Comparison of ENCODE assay signal across 8 cellular contexts in the genomic region with DNA sequence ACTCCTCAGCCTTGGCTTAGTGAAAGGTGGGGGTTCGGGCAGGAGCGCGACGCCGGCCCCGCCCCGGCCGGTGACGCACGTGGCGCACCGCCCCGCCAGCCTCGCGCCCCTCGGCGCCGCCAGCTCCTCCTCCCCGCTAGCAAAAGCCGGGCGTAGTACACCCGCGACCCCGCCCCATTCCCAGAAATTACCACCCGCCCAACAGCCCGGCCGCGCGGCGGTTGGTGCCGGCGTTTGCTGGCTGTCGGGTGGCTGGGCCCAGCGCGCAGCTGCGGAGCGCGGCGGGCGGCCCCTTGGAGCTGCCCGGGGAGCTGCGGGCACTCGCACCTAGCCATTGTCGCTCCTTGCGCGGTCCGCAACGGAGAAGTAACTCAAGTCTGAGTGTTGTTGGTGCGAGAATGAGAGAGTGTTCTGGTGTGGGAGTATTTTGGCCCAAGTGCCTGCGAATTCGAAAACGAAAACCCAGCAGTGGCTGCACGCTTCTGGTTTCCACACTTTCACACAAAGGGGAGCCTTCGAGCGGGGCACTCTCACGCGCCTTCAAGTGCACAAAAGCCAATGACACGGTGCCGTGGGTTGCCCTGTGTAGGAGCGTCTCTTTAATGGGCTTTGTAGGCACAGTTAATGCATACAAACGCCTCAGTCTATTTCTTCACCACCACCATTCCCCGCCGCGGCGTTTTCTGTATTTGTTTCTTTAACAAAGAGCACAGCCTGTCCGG. TPM values are rescaled to one million over a fixed set of nuclear protein-coding genes. Genes with fewer than 3 reads are reported as not detected.
A peak's percentile ranks its signal among the peaks of the same experiment; 100 is the strongest.
DNase-seq lines count a peak whose midpoint lies in the region; ATAC-seq, FAIRE-seq and TF ChIP-seq lines count a peak whose summit lies in the region.

No MANE protein-coding gene starts in this region.

- in situ Hi-C loops in HepG2 (cut with HindIII; ENCODE audit: extremely low pct_ligation_motif_present, low pct_unique_long_range_greater_than_20kb): no loop called here

- peak overlapping the region; percentile 70 to 97 (median 77) for H3K4me3 ChIP-seq in HepG2 (replicated peaks in 1 of 3; ENCODE audit: insufficient read depth in 1 of 3, low read depth in 2 of 3, low read length in 3 of 3)

- TSS peak; percentile 94 for BruUV-seq in HepG2 (replicated peaks; lab: Mats Ljungman, UMichigan)

- H2AFZ ChIP-seq in HepG2 (ENCODE audit: low read length): peak overlapping the region; percentile 84

- 0% methylated on average over 13 of the region's 66 CpGs for WGBS in HepG2 (ENCODE audit: low lambda C conversion rate)

- peak; percentile 83 to 98 for DNase-seq in NCI-H526 (lab: John Stamatoyannopoulos, UW)
- peak; percentile 93 for DNase-seq in activated CD4-positive, alpha-beta T cell treated with anti-CD3 and anti-CD28 coated beads, Interleukin-2, amount 10 ng/mL, durations not matched to agents 7 days and 5 days
- peak; percentile 96 for DNase-seq in cortex of kidney (lab: John Stamatoyannopoulos, UW)
- peak; percentile 86 for DNase-seq in HepG2 (ENCODE audit: low spot score)
- DNase-seq in stimulated activated CD4-positive, alpha-beta T cell treated with anti-CD3 and anti-CD28 coated beads, Interleukin-2, amount 100 ng/mL, for 48 hours: peak; percentile 78 to 85

- peak overlapping the region; percentile 91 for H3K27ac ChIP-seq in C4-2B
- peak overlapping the region; percentile 97 for H3K27ac ChIP-seq in HepG2 (ENCODE audit: extremely low read length, insufficient read depth, low read length)

- H3K79me2 ChIP-seq in HepG2 (ENCODE audit: insufficient read depth, low read length): peaks cover 24% of the 10 kb centered on the region

- CTCF ChIA-PET in activated CD4-positive, alpha-beta T cell treated with anti-CD3 and anti-CD28 coated beads, Interleukin-2, amount 10 ng/mL, durations not matched to agents 7 days and 5 days (lab: Charles Lee): interaction anchor here (0.9 to 2.1 kb wide), 4 partner anchors 17 to 353 kb away, joined by 3 to 5 read pairs (median 4); no protein-coding TSS in a partner anchor
- CTCF ChIA-PET in HepG2 (lab: Yijun Ruan, JAX; ENCODE audit: low intra/inter-chr PET ratio, low total read pairs): no interaction called here

- TF ChIP-seq POLR2A in HepG2 (IDR thresholded peaks at IDR 0.05; ENCODE audit: insufficient read depth in 1 of 2, low read depth in 2 of 2, low read length in 2 of 2): peak; percentile 80 to 90

- peaks cover 20% of the 10 kb centered on the region for H3K27me3 Mint-ChIP-seq in activated CD4-positive, alpha-beta T cell treated with anti-CD3 and anti-CD28 coated beads, Interleukin-2, amount 10 ng/mL, durations not matched to agents 7 days and 5 days

- H3K36me3 Mint-ChIP-seq in activated CD4-positive, alpha-beta T cell treated with anti-CD3 and anti-CD28 coated beads, Interleukin-2, amount 10 ng/mL, durations not matched to agents 7 days and 5 days (ENCODE audit: low read depth): no peaks in the 10 kb centered on the region

- POLR2A ChIA-PET in activated CD4-positive, alpha-beta T cell treated with anti-CD3 and anti-CD28 coated beads, Interleukin-2, amount 10 ng/mL, durations not matched to agents 7 days and 5 days (lab: Charles Lee): interaction anchor here (0.6 to 1.7 kb wide), 2 partner anchors 88 to 118 kb away, joined by 4 to 5 read pairs; no protein-coding TSS in a partner anchor
- POLR2A ChIA-PET in HepG2 (lab: Yijun Ruan, JAX): interaction anchor here (0.8 to 3.8 kb wide), 10 partner anchors 11 to 163 kb away, joined by 3 to 37 read pairs (median 10); a partner anchor contains a TSS

- H3K27ac Mint-ChIP-seq in activated CD4-positive, alpha-beta T cell treated with anti-CD3 and anti-CD28 coated beads, Interleukin-2, amount 10 ng/mL, durations not matched to agents 7 days and 5 days: peak overlapping the region; percentile 98

- no peak for TF ChIP-seq RAD21 in HepG2 (CRISPR knock-in tag; IDR thresholded peaks at IDR 0.05)

- no peaks in the 10 kb centered on the region for H3K36me3 ChIP-seq in HepG2 (replicated peaks in 1 of 2; ENCODE audit: control insufficient read depth in 1 of 2, insufficient read depth in 2 of 2, low read length in 2 of 2)

- peaks cover 21% of the 10 kb centered on the region for H3K4me1 Mint-ChIP-seq in activated CD4-positive, alpha-beta T cell treated with anti-CD3 and anti-CD28 coated beads, Interleukin-2, amount 10 ng/mL, durations not matched to agents 7 days and 5 days

- no peaks in the 10 kb centered on the region for H3K9me3 Mint-ChIP-seq in activated CD4-positive, alpha-beta T cell treated with anti-CD3 and anti-CD28 coated beads, Interleukin-2, amount 10 ng/mL, durations not matched to agents 7 days and 5 days

- FAIRE-seq in HepG2 (lab: Jason Lieb, UNC): no peak

- no peak for TF ChIP-seq CTCF in C4-2B (conservative IDR thresholded peaks at IDR 0.05)
- TF ChIP-seq CTCF in HepG2 (CRISPR knock-in tag; IDR thresholded peaks at IDR 0.05): peak; percentile 12; the same call in 1 of the 2 replicates

- peaks cover 21% of the 10 kb centered on the region; the same call in 1 of the 2 replicates for H4K20me1 ChIP-seq in HepG2 (ENCODE audit: insufficient read depth, low read length)

- peaks cover 36% of the 10 kb centered on the region for H3K4me1 ChIP-seq in HepG2 (ENCODE audit: insufficient read depth, low read length)

- no peaks in the 10 kb centered on the region for H3K27me3 ChIP-seq in HepG2 (ENCODE audit: control insufficient read depth in 1 of 2, insufficient read depth in 2 of 2, low read length in 2 of 2)

- peak overlapping the region; percentile 97 for H3K9ac ChIP-seq in HepG2 (ENCODE audit: insufficient read depth, low read depth, low read length)

- ATAC-seq in GM19372 (IDR thresholded peaks at IDR 0.05; ENCODE audit: low read depth, unreplicated experiment) (peak; percentile 55), HG03520 (IDR thresholded peaks at IDR 0.05; ENCODE audit: unreplicated experiment) (peak; percentile 59), HepG2 (peak; percentile 81)

- H3K4me2 ChIP-seq in HepG2 (ENCODE audit: low read depth, low read length): peak overlapping the region; percentile 86

- peak overlapping the region; percentile 83 for H3K4me3 Mint-ChIP-seq in activated CD4-positive, alpha-beta T cell treated with anti-CD3 and anti-CD28 coated beads, Interleukin-2, amount 10 ng/mL, durations not matched to agents 7 days and 5 days

- TF ChIP-seq EP300 in HepG2 (IDR thresholded peaks at IDR 0.05; ENCODE audit: low read depth in 2 of 2, low read length in 2 of 2): no peak; a peak in 1 of 4 replicates
- no peak for TF ChIP-seq EP300 in HepG2 (CRISPR knock-in tag; IDR thresholded peaks at IDR 0.05; ENCODE audit: borderline replicate concordance)

- no peaks in the 10 kb centered on the region for H3K9me3 ChIP-seq in HepG2 (ENCODE audit: low read length)

- intact Hi-C loops in HepG2 (cut with micrococcal nuclease; ENCODE audit: unreplicated experiment): loop anchor here (2.0 to 5.0 kb wide), 4 partner anchors 49 to 147 kb away; a partner anchor contains a TSS

TF ChIP-seq in HepG2, 621 proteins besides CTCF, POLR2A, EP300 and RAD21 (continues in another document):
- TF ChIP-seq, protein P1, sequence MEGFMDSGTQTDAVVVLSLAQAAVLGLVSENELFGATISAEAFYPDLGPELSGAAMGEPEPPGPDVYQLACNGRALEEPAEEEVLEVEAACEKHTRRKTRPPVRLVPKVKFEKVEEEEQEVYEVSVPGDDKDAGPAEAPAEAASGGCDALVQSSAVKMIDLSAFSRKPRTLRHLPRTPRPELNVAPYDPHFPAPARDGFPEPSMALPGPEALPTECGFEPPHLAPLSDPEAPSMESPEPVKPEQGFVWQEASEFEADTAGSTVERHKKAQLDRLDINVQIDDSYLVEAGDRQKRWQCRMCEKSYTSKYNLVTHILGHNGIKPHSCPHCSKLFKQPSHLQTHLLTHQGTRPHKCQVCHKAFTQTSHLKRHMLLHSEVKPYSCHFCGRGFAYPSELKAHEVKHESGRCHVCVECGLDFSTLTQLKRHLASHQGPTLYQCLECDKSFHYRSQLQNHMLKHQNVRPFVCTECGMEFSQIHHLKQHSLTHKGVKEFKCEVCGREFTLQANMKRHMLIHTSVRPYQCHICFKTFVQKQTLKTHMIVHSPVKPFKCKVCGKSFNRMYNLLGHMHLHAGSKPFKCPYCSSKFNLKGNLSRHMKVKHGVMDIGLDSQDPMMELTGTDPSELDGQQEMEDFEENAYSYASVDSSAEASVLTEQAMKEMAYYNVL (CRISPR knock-in tag; IDR thresholded peaks at IDR 0.05; ENCODE audit: borderline replicate concordance): no peak
- TF ChIP-seq FOXC1 (CRISPR knock-in tag; IDR thresholded peaks at IDR 0.05; ENCODE audit: borderline replicate concordance): peak; percentile 81
- TF ChIP-seq SSRP1 (CRISPR knock-in tag; IDR thresholded peaks at IDR 0.05): no peak
- no peak for TF ChIP-seq HMGA1 (CRISPR knock-in tag; conservative IDR thresholded peaks at IDR 0.05)
- TF ChIP-seq, protein P2, sequence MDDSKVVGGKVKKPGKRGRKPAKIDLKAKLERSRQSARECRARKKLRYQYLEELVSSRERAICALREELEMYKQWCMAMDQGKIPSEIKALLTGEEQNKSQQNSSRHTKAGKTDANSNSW (CRISPR knock-in tag; IDR thresholded peaks at IDR 0.05; ENCODE audit: borderline replicate concordance): 0 out of 2 replicates have a peak, but pooled peaks have one; percentile 81

RNA-seq across cellular contexts. Expression of a gene that starts 1.0 kb away (rescaled TPM):
- 10 to 100 TPM; 44.5 to 50.6 TPM for total RNA-seq in activated CD4-positive, alpha-beta T cell treated with anti-CD3 and anti-CD28 coated beads, Interleukin-2, amount 10 ng/mL, durations not matched to agents 7 days and 5 days
- 35.4 and 44.5 TPM in 2 replicates for total RNA-seq in HepG2 (2016; rRNA removed; fragmentation: Illumina TruSeq; extraction: Trizol)
- 33.4 and 38.1 TPM in 2 replicates for total RNA-seq in HepG2 (2016; cell fraction: cytosol; rRNA removed; fragmentation: Illumina TruSeq; extraction: Trizol; ENCODE audit: low read depth)
- 34.3 and 42.9 TPM in 2 replicates for total RNA-seq in HepG2 (2016; cell fraction: insoluble cytoplasmic fraction; rRNA removed; fragmentation: Illumina TruSeq; extraction: Trizol)
- total RNA-seq in HepG2 (2016; cell fraction: membrane; rRNA removed; fragmentation: Illumina TruSeq; extraction: Trizol): 31.5 and 31.6 TPM in 2 replicates
- 34.9 and 35.6 TPM in 2 replicates for total RNA-seq in HepG2 (2016; cell fraction: nucleus; rRNA removed; fragmentation: Illumina TruSeq; extraction: Trizol)
- polyA plus RNA-seq in HepG2 (2011; rRNA removed): 24.2 and 28.6 TPM in 2 replicates
- polyA plus RNA-seq in HepG2 (2011; cell fraction: cytosol; rRNA removed): 14.5 and 18.0 TPM in 2 replicates
- polyA plus RNA-seq in HepG2 (2011; cell fraction: nucleus; rRNA removed): 18.4 and 19.9 TPM in 2 replicates
- polyA plus RNA-seq in HepG2 (2012): 19.5 and 21.8 TPM in 2 replicates
- 2.4 and 3.0 TPM in 2 replicates for polyA plus RNA-seq in HepG2 (2016; cell fraction: cytosol; fragmentation: Illumina TruSeq; extraction: Trizol; ENCODE audit: low read depth)
- polyA plus RNA-seq in HepG2 (2016; cell fraction: insoluble cytoplasmic fraction; fragmentation: Illumina TruSeq; extraction: Trizol; ENCODE audit: low read depth): 25.1 and 29.8 TPM in 2 replicates
- 6.9 and 7.7 TPM in 2 replicates for polyA plus RNA-seq in HepG2 (2016; cell fraction: membrane; fragmentation: Illumina TruSeq; extraction: Trizol; ENCODE audit: low read depth)
- polyA plus RNA-seq in HepG2 (2016; cell fraction: nucleus; fragmentation: Illumina TruSeq; extraction: Trizol; ENCODE audit: insufficient read depth, low read depth): 35.5 and 38.0 TPM in 2 replicates
- 30.9 and 40.2 TPM in 2 replicates for polyA minus RNA-seq in HepG2 (2011; rRNA and poly(A)+ RNA removed; ENCODE audit: low replicate concordance)
- polyA minus RNA-seq in HepG2 (2011; cell fraction: cytosol; rRNA and poly(A)+ RNA removed): 25.8 and 27.5 TPM in 2 replicates
- polyA minus RNA-seq in HepG2 (2011; cell fraction: nucleus; rRNA and poly(A)+ RNA removed): 69.3 and 81.7 TPM in 2 replicates

Comparison
In these comparisons a context has a peak if more than half of its experiments do, and no peak if none do; other contexts are left out.
1. Peak in every context shown above with its lines: DNase-seq, ATAC-seq, H3K4me3 ChIP-seq and H3K27ac ChIP-seq.